ENCODE assay signal across 8 cellular contexts in the genomic region with DNA sequence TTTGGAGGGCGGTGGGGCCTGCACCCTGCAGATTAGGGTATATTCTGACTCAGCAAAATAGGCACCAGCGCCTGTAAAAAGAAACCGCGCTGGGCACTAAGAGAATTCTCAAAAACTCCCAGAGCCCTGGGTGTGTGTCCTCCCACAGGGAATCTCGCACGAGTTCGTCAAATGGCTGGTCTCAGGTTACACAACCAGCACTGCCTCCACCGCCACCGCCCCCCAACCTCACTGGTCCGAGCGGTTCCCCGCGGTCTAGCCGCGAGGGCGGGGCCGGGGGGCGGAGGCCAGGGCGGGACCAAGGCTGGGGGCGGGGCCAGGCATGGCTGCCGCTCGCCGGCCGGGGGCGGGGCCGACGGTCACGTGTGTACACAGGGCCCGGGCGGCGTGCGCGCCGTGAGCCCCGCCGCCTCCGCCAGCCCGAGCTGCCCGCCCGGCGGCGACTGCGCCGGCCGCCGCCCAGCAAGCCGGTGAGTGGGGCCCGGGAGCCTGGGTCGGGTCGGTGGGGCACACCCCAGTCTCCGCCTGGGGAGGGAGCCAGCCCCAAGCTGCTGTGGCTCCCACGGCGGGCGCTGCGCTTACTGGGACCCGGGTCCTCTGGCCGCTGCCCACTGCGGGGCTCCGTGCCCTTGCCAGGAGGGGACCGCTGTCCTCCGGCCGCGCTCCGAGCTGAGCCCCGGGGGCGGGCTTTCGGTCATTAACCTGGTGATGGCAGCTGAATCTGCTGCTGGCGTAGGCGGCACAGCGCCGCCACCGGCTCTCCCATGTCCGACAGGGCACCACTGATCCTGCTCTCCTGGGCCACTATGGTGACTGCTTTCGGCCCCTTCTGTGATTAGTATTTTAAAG. TPM values are rescaled to one million over a fixed set of nuclear protein-coding genes. Genes with fewer than 3 reads are reported as not detected.
A peak's percentile ranks its signal among the peaks of the same experiment; 100 is the strongest.
DNase-seq lines count a peak whose midpoint lies in the region; ATAC-seq and TF ChIP-seq lines count a peak whose summit lies in the region.

A gene with protein sequence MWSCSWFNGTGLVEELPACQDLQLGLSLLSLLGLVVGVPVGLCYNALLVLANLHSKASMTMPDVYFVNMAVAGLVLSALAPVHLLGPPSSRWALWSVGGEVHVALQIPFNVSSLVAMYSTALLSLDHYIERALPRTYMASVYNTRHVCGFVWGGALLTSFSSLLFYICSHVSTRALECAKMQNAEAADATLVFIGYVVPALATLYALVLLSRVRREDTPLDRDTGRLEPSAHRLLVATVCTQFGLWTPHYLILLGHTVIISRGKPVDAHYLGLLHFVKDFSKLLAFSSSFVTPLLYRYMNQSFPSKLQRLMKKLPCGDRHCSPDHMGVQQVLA (plus strand): TSS at position 358 of the 849 bp plus-strand sequence. CDS start 12,970 bp downstream, outside the sequence.

- ATAC-seq in GM19023 (IDR thresholded peaks at IDR 0.05; ENCODE audit: unreplicated experiment) (peak; percentile 92), HG03196 (IDR thresholded peaks at IDR 0.05; ENCODE audit: unreplicated experiment) (peak; percentile 80)
- ATAC-seq in central memory CD8-positive, alpha-beta T cell (replicated peaks; ENCODE audit: extremely low read depth, poor library complexity, severe bottlenecking), result peak; percentile 83

- H3K36me3 ChIP-seq in kidney epithelial cell (ENCODE audit: control insufficient read depth, insufficient read depth, low read length), result no peaks in the 10 kb centered on the region

- H3K4me3 ChIP-seq in kidney epithelial cell (ENCODE audit: low read depth, low read length), result peak within 1 kb of the TSS; percentile 38

- no peaks in the 10 kb centered on the region for H3K27me3 ChIP-seq in kidney epithelial cell (ENCODE audit: control insufficient read depth, insufficient read depth, low read length)

- peak; percentile 74 to 83 for DNase-seq in AML-193 (lab: John Stamatoyannopoulos, UW)
- DNase-seq in NCI-H345 (lab: John Stamatoyannopoulos, UW), result peak; percentile 95
- DNase-seq in activated CD4-positive, CD25-positive, alpha-beta regulatory T cell treated with anti-CD3 and anti-CD28 coated beads, Interleukin-2, amount 50 U/mL, for 16 hours (ENCODE audit: low read depth, low spot score), result peak; percentile 85
- peak; percentile 72 to 81 for DNase-seq in central memory CD8-positive, alpha-beta T cell (ENCODE audit: low spot score in 2 of 2)
- peak; percentile 77 for DNase-seq in kidney epithelial cell (ENCODE audit: low read depth)
- DNase-seq in stimulated activated CD4-positive, alpha-beta T cell treated with anti-CD3 and anti-CD28 coated beads, Interleukin-15, amount 100 ng/mL, for 24 hours, result peak; percentile 95

- no peaks in the 10 kb centered on the region for H3K9me3 Mint-ChIP-seq in central memory CD8-positive, alpha-beta T cell

- H3K4me1 Mint-ChIP-seq in central memory CD8-positive, alpha-beta T cell, result peaks cover 50% of the 10 kb centered on the region

- peak within 1 kb of the TSS; percentile 81 for H3K4me3 Mint-ChIP-seq in central memory CD8-positive, alpha-beta T cell

- peak; percentile 71 for TF ChIP-seq CTCF in kidney epithelial cell (IDR thresholded peaks at IDR 0.05; ENCODE audit: insufficient read depth, low read length, poor library complexity, severe bottlenecking)

- no peaks in the 10 kb centered on the region for H3K27me3 Mint-ChIP-seq in central memory CD8-positive, alpha-beta T cell

- peaks cover 2% of the 10 kb centered on the region for H3K36me3 Mint-ChIP-seq in central memory CD8-positive, alpha-beta T cell (ENCODE audit: insufficient read depth)

- peak within 1 kb of the TSS; percentile 32 for H3K27ac Mint-ChIP-seq in central memory CD8-positive, alpha-beta T cell (ENCODE audit: low read depth)

RNA-seq across cellular contexts. Expression of the gene that starts here (rescaled TPM):
- 0.21 TPM in 2 replicates for total RNA-seq in kidney epithelial cell

Comparison
In these comparisons a context has a peak if more than half of its experiments do, and no peak if none do; other contexts are left out.
1. Peak in every context shown above with its lines: DNase-seq, ATAC-seq and H3K4me3 ChIP-seq.
2. Peak in DNase-seq and H3K4me3 ChIP-seq in kidney epithelial cell; RNA of the gene not detected or under 1 TPM.